ENCODE assay signal across 2 cellular contexts in the genomic region with DNA sequence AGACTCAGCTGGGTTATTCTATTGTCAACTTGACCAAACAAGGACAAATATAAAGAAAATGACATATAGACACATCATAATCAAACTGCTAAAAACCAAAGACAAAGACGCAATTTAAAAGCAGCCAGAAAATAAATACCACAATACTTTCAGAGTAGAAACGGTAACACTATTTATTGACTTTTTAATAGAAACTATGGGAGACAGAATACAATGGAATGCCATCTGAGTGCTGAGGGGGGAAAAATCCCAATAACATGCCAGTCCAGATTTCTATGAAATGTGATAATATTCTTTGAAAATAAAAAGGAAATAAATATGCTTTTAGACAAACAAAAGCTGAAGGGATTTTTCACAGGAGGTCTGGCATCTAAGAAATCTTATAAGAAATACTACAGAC.
A peak's percentile ranks its signal among the peaks of the same experiment; 100 is the strongest.
TF ChIP-seq lines count a peak whose summit lies in the region.

No MANE protein-coding gene starts in this region.

TF ChIP-seq in HepG2, 621 proteins besides CTCF, POLR2A, EP300 and RAD21:
- TF ChIP-seq, protein P1, sequence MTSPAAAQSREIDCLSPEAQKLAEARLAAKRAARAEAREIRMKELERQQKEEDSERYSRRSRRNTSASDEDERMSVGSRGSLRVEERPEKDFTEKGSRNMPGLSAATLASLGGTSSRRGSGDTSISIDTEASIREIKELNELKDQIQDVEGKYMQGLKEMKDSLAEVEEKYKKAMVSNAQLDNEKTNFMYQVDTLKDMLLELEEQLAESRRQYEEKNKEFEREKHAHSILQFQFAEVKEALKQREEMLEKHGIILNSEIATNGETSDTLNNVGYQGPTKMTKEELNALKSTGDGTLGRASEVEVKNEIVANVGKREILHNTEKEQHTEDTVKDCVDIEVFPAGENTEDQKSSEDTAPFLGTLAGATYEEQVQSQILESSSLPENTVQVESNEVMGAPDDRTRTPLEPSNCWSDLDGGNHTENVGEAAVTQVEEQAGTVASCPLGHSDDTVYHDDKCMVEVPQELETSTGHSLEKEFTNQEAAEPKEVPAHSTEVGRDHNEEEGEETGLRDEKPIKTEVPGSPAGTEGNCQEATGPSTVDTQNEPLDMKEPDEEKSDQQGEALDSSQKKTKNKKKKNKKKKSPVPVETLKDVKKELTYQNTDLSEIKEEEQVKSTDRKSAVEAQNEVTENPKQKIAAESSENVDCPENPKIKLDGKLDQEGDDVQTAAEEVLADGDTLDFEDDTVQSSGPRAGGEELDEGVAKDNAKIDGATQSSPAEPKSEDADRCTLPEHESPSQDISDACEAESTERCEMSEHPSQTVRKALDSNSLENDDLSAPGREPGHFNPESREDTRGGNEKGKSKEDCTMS (CRISPR knock-in tag; conservative IDR thresholded peaks at IDR 0.05): no peak
- TF ChIP-seq GMEB2 (CRISPR knock-in tag; IDR thresholded peaks at IDR 0.05; ENCODE audit: low read depth) (no peak), ZNF530 (CRISPR knock-in tag; IDR thresholded peaks at IDR 0.05; ENCODE audit: low read depth) (no peak), MBNL3 (CRISPR knock-in tag; conservative IDR thresholded peaks at IDR 0.05) (no peak), ZNF317 (CRISPR knock-in tag; IDR thresholded peaks at IDR 0.05) (peak; percentile 82)

TF ChIP-seq in WTC11, 78 proteins besides CTCF, POLR2A, EP300 and RAD21:
- peak; percentile 63; the same call in 1 of the 2 replicates for TF ChIP-seq ZNF317 (CRISPR knock-in tag; IDR thresholded peaks at IDR 0.05; ENCODE audit: borderline replicate concordance, low read depth)
- no peak for TF ChIP-seq AR (CRISPR knock-in tag; IDR thresholded peaks at IDR 0.05)
TF ChIP-seq in WTC11: peak in this region for 1.
